Comparison of ENCODE assay signal across 8 cellular contexts in the genomic region with DNA sequence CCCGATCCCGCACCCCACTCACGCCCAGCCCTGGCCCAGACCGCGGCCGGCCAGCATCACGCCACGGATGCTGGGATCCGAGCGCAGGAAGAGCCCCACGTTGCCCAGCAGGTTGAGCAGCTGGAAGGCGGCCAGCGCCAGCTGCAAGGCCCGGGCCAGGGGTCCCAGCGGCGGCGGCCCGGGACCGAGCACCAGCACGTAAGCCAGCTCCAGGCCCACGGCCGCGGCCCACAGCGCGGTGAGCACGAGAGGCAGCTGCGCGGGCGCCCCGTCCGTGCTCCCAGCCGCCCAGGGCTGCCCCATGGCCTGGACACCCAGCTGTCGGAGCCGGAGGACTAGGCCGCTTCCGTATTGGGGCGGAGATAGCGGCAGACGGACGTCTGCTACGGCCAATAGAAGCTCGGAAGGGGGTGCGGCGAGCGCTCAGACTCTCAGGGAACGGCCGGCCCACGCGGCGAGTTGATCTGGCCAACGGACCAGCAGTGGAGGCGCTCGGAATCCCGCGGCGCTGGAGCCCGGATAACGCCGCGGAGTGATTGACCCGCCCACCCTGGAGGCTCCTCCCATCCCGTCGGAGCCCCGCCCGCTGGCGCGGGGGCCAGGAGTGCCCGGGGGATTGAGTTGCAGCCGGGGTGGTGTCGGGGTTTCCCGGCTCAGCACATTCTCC. TPM values are rescaled to one million over a fixed set of nuclear protein-coding genes. Genes with fewer than 3 reads are reported as not detected.
DNase-seq lines count a peak whose midpoint lies in the region; ATAC-seq and TF ChIP-seq lines count a peak whose summit lies in the region.

A gene with protein sequence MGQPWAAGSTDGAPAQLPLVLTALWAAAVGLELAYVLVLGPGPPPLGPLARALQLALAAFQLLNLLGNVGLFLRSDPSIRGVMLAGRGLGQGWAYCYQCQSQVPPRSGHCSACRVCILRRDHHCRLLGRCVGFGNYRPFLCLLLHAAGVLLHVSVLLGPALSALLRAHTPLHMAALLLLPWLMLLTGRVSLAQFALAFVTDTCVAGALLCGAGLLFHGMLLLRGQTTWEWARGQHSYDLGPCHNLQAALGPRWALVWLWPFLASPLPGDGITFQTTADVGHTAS (minus strand): TSS at position 348 of the 667 bp plus-strand sequence. CDS start 45 bp downstream, at position 303.

- TF ChIP-seq CTCF in Peyer's patch (IDR thresholded peaks at IDR 0.05) (peak in 2 of 6 experiments; percentile 2 to 8), esophagus squamous epithelium (IDR thresholded peaks at IDR 0.05) (no peak)

- WGBS in esophagus squamous epithelium, 2 donors: 0 to 2% methylated on average over 11 to 12 of the region's 71 CpGs

- intact Hi-C loops in esophagus squamous epithelium (cut with DNase I): no loop called here

- H3K4me1 ChIP-seq in Peyer's patch (peaks cover 0 to 30% (median 4%) of the 10 kb centered on the region in 4 donors), esophagus squamous epithelium (peaks cover 7 to 40% (median 26%) of the 10 kb centered on the region in 3 donors)

- in situ Hi-C loops in KBM-7 (cut with MboI; ENCODE audit: low pct_unique_long_range_greater_than_20kb, low sequenced_read_pairs): no loop called here

- TF ChIP-seq POLR2A in Peyer's patch (IDR thresholded peaks at IDR 0.05) (peak; percentile 65), esophagus squamous epithelium (IDR thresholded peaks at IDR 0.05) (peak in 2 of 4 donors; percentile 71 to 74)

- no peaks in the 10 kb centered on the region for H3K27me3 ChIP-seq in Peyer's patch
- no peaks in the 10 kb centered on the region for H3K27me3 ChIP-seq in esophagus squamous epithelium

- H3K9me3 ChIP-seq in Peyer's patch: no peaks in the 10 kb centered on the region
- H3K9me3 ChIP-seq in esophagus squamous epithelium: no peaks in the 10 kb centered on the region

- peak; percentile 77 for ATAC-seq in GM21717 (IDR thresholded peaks at IDR 0.05; ENCODE audit: unreplicated experiment)

- peak within 1 kb of the TSS; percentile 68 to 88 (median 80) for H3K27ac ChIP-seq in Peyer's patch
- H3K27ac ChIP-seq in esophagus squamous epithelium: peak within 1 kb of the TSS; percentile 60 to 89 (median 84)

- peak within 1 kb of the TSS; percentile 67 to 93 (median 86) for H3K4me3 ChIP-seq in Peyer's patch
- H3K4me3 ChIP-seq in esophagus squamous epithelium: peak within 1 kb of the TSS; percentile 68 to 90 (median 82)

- H3K36me3 ChIP-seq in Peyer's patch (peaks cover 0 to 18% (median 0%) of the 10 kb centered on the region in 3 donors), esophagus squamous epithelium (peaks cover 0 to 28% (median 0%) of the 10 kb centered on the region in 3 donors)

- DNase-seq in DMS153 treated with DMSO at 0.1 percent for 48 hours (lab: John Stamatoyannopoulos, UW; ENCODE audit: unreplicated experiment) (peak; percentile 89), KBM-7 (peak; percentile 96), Peyer's patch (peak; percentile 93 to 98 (median 97)), esophagus squamous epithelium (lab: John Stamatoyannopoulos, UW) (peak; percentile 81), myocyte (ENCODE audit: low read depth) (peak; percentile 99)
- peak; percentile 95 to 97 for DNase-seq in activated T-cell treated with anti-CD3 and anti-CD28 coated beads, Interleukin-2, amount 50 U/mL, for 48 hours
- peak; percentile 87 to 94 for DNase-seq in stimulated activated CD8-positive, alpha-beta memory T cell treated with anti-CD3 and anti-CD28 coated beads, Interleukin-7, amount 100 ng/mL, for 48 hours (ENCODE audit: extremely low read depth in 1 of 2, low read depth in 1 of 2)

RNA-seq across cellular contexts. Expression of the gene that starts here (rescaled TPM):
- total RNA-seq in Peyer's patch: 10 to 100 TPM in 3 of 4 donors, 1 to 10 TPM in 1; 9.1 to 29.3 (median 15.3) TPM
- 10 to 100 TPM in 1 of 4 donors, 1 to 10 TPM in 3; 8.0 to 10.7 (median 9.5) TPM for total RNA-seq in esophagus squamous epithelium
- 15.7 and 20.9 TPM in 2 replicates for total RNA-seq in myocyte
- polyA plus RNA-seq in myocyte (2012): 13.1 TPM

Comparison
In these comparisons a context has a peak if more than half of its experiments do, and no peak if none do; other contexts are left out.
1. Peak in every context shown above with its lines: DNase-seq, ATAC-seq, H3K4me3 ChIP-seq and H3K27ac ChIP-seq.